ENCODE assay signal across 8 cellular contexts in the genomic region with DNA sequence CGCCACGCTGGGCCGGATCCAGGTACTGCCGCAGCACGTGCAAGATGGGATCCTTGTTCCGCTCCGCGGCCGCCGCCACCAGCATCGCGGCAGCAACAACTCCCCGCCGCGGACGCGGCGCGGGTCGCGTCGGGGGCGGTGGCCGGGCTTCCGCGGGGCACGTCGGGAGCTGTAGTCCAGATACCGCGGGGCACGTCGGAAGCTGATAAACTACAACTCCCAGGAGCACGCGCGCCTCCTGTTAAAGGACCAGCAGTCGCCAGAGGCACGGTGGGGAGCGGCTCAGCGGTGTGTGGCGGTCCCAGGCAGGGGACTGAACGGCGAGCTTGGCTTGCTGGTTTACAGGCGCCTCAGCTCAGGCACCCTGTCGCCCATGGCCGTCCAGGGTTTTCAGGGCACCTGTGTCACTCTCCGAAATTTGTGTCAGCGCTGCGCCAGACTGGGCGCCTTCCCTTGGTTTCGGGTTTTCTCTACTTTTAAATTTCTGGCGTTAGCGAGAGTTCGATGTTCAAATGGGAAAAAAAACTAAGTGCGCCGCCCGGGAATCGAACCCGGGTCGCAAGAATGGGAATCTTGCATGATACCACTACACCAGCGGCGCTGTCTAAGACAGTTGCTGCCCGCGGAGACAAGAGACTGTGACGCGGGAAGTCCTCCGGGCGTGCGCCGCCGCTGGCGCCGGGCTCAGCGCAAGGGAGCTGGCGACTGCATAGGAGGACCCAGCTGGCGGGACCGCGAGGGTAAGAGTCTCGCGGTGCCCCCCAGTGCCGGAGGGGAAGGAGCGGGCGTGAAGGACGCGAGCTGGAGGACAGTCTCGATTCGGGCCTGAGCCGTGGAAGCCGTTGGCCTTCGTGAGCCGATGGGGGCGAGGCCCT. TPM values are rescaled to one million over a fixed set of nuclear protein-coding genes. Genes with fewer than 3 reads are reported as not detected.
DNase-seq lines count a peak whose midpoint lies in the region; ATAC-seq and TF ChIP-seq lines count a peak whose summit lies in the region.

A gene (minus strand): TSS at position 100 of the 875 bp plus-strand sequence. CDS start 15 bp downstream, at position 85.

- H3K27ac ChIP-seq in mammary epithelial cell (ENCODE audit: insufficient read depth, low read depth, low read length) (peak within 1 kb of the TSS; percentile 33), smooth muscle cell (ENCODE audit: low read depth) (peak within 1 kb of the TSS; percentile 88)

- H3F3A ChIP-seq in smooth muscle cell (ENCODE audit: low read depth): peaks cover 13% of the 10 kb centered on the region

- H3K4me3 Mint-ChIP-seq in immature natural killer cell: peak within 1 kb of the TSS; percentile 95 to 99 (median 98)

- H3K27me3 ChIP-seq in mammary epithelial cell (ENCODE audit: insufficient read depth, low read length): no peaks in the 10 kb centered on the region
- no peaks in the 10 kb centered on the region for H3K27me3 ChIP-seq in smooth muscle cell (ENCODE audit: low read depth)

- H3K36me3 Mint-ChIP-seq in immature natural killer cell: no peaks in the 10 kb centered on the region

- peak within 1 kb of the TSS; percentile 81 for H3K4me3 ChIP-seq in WI38 (ENCODE audit: low read depth, low read length)
- H3K4me3 ChIP-seq in mammary epithelial cell (replicated peaks in 1 of 3; ENCODE audit: insufficient read depth in 1 of 3, low read depth in 2 of 3, low read length in 3 of 3): peak within 1 kb of the TSS; percentile 44 to 94 (median 85)
- peak within 1 kb of the TSS; percentile 99 for H3K4me3 ChIP-seq in smooth muscle cell

- H3K79me2 ChIP-seq in mammary epithelial cell (ENCODE audit: insufficient read depth, low read length) (peaks cover 12% of the 10 kb centered on the region), smooth muscle cell (ENCODE audit: low read depth) (peaks cover 10% of the 10 kb centered on the region)

- H3K36me3 ChIP-seq in mammary epithelial cell (ENCODE audit: insufficient read depth, low read length) (no peaks in the 10 kb centered on the region), smooth muscle cell (ENCODE audit: low read depth) (no peaks in the 10 kb centered on the region)

- H3K9me3 Mint-ChIP-seq in immature natural killer cell: peaks cover 0 to 2% (median 0%) of the 10 kb centered on the region in 6 donors

- 1% methylated on average over 40 of the region's 91 CpGs for WGBS in mammary epithelial cell (ENCODE audit: low coverage, missing lambda C conversion rate)
- WGBS in smooth muscle cell (ENCODE audit: low lambda C conversion rate): under 1% methylated on average over 77 of the region's 91 CpGs

- H4K20me1 ChIP-seq in mammary epithelial cell (ENCODE audit: insufficient read depth, low read length): peaks cover 4% of the 10 kb centered on the region
- H4K20me1 ChIP-seq in smooth muscle cell (ENCODE audit: low read depth): peaks cover 11% of the 10 kb centered on the region

- intact Hi-C loops in mammary epithelial cell (cut with micrococcal nuclease): loop anchor here (1.0 kb wide), 2 partner anchors 14 to 47 kb away; no protein-coding TSS in a partner anchor

- peak within 1 kb of the TSS; percentile 96 for H3K4me2 ChIP-seq in mammary epithelial cell (ENCODE audit: insufficient read depth, low read depth, low read length)
- H3K4me2 ChIP-seq in smooth muscle cell: peak within 1 kb of the TSS; percentile 89

- peaks cover 0 to 13% of the 10 kb centered on the region in 2 donors for H3K4me1 Mint-ChIP-seq in immature natural killer cell

- H3K4me1 ChIP-seq in mammary epithelial cell (ENCODE audit: insufficient read depth, low read length): peaks cover 14% of the 10 kb centered on the region
- H3K4me1 ChIP-seq in smooth muscle cell (ENCODE audit: low read depth): peaks cover 14% of the 10 kb centered on the region

- peak within 1 kb of the TSS; percentile 90 to 98 (median 96) for H3K27ac Mint-ChIP-seq in immature natural killer cell

- H3K9ac ChIP-seq in mammary epithelial cell (ENCODE audit: insufficient read depth, low read length) (peak within 1 kb of the TSS; percentile 50), smooth muscle cell (ENCODE audit: low read depth) (peak within 1 kb of the TSS; percentile 67)

- in situ Hi-C loops in mammary epithelial cell (cut with MboI; ENCODE audit: low sequenced_read_pairs in 2 of 2): no loop called here

- peaks cover 8 to 10% (median 9%) of the 10 kb centered on the region in 3 donors for H3K27me3 Mint-ChIP-seq in immature natural killer cell (ENCODE audit: low read depth in 3 of 3)

- H3K9me3 ChIP-seq in mammary epithelial cell (replicated peaks; ENCODE audit: insufficient read depth, low read length) (no peaks in the 10 kb centered on the region), smooth muscle cell (replicated peaks; ENCODE audit: low read depth) (no peaks in the 10 kb centered on the region)

- H2AFZ ChIP-seq in mammary epithelial cell (ENCODE audit: low read depth, low read length): peak within 1 kb of the TSS; percentile 97
- H2AFZ ChIP-seq in smooth muscle cell (ENCODE audit: low read depth): peak within 1 kb of the TSS; percentile 93

- TF ChIP-seq CTCF in WI38 (IDR thresholded peaks at IDR 0.05; ENCODE audit: low read depth, low read length) (no peak), mammary epithelial cell (conservative IDR thresholded peaks at IDR 0.05 in 1 of 2, IDR thresholded peaks at IDR 0.05 in 1 of 2; ENCODE audit: extremely low read depth in 1 of 2, insufficient read depth in 1 of 2, low read depth in 1 of 2, low read length in 2 of 2) (peak in 1 of 2 donors; percentile 10), smooth muscle cell (IDR thresholded peaks at IDR 0.05; ENCODE audit: borderline replicate concordance, insufficient read depth, poor library complexity, severe bottlenecking) (no peak)

- CTCF ChIA-PET in mammary epithelial cell (lab: Charles Lee; ENCODE audit: low non-redundant PET): interaction anchor here (0.5 to 0.9 kb wide), 4 partner anchors 11 to 420 kb away, joined by 3 to 9 read pairs (median 4); a partner anchor contains a TSS

- DNase-seq in AG08396 (ENCODE audit: low spot score): peak; percentile 96
- peak; percentile 91 for DNase-seq in NCI-H2227 treated with DMSO at 0.1 percent for 48 hours (lab: John Stamatoyannopoulos, UW)
- peak; percentile 91 for DNase-seq in mammary epithelial cell
- peak; percentile 92 for DNase-seq in immature natural killer cell
- DNase-seq in smooth muscle cell (lab: John Stamatoyannopoulos, UW; ENCODE audit: unreplicated experiment): peak; percentile 99

- BruUV-seq in mammary epithelial cell (replicated peaks; lab: Mats Ljungman, UMichigan): TSS peak; percentile 97

- dilution Hi-C loops in mammary epithelial cell (cut with HindIII; ENCODE audit: low sequenced_read_pairs): no loop called here

- peak; percentile 78 for ATAC-seq in GM18909 (IDR thresholded peaks at IDR 0.05; ENCODE audit: poor library complexity, unreplicated experiment)
- peak; percentile 67 for ATAC-seq in HG03159 (IDR thresholded peaks at IDR 0.05; ENCODE audit: unreplicated experiment)

RNA-seq across cellular contexts. Expression of the gene that starts here (rescaled TPM):
- 10 to 100 TPM; 43.3 to 95.7 TPM for total RNA-seq in mammary epithelial cell
- polyA plus RNA-seq in mammary epithelial cell: 76.6 TPM
- 25.5 TPM for polyA minus RNA-seq in mammary epithelial cell
- polyA plus RNA-seq in immature natural killer cell: 100 to 1,000 TPM in 1 of 3 donors, 10 to 100 TPM in 2; 89.3 to 128 (median 93.9) TPM
- 134 and 158 TPM in 2 replicates for total RNA-seq in smooth muscle cell
- 227 and 238 TPM in 2 replicates for polyA plus RNA-seq in smooth muscle cell

Comparison
In these comparisons a context has a peak if more than half of its experiments do, and no peak if none do; other contexts are left out.
1. Peak in every context shown above with its lines: DNase-seq, ATAC-seq, H3K4me3 ChIP-seq and H3K27ac ChIP-seq.